Comparison of ENCODE assay signal across 8 cellular contexts in genomic region chr16:1781758-1782407, GRCh38. TPM values are rescaled to one million over a fixed set of nuclear protein-coding genes. Genes with fewer than 3 reads are reported as not detected.
DNase-seq lines count a peak whose midpoint lies in the region; ATAC-seq and TF ChIP-seq lines count a peak whose summit lies in the region.

No MANE protein-coding gene starts in this region.

- H3K9me3 ChIP-seq in PC-3 (ENCODE audit: low read length) (no peaks in the 10 kb centered on the region), liver (ENCODE audit: control insufficient read depth in 4 of 4, low read length in 3 of 4) (no peaks in the 10 kb centered on the region), suprapubic skin (no peaks in the 10 kb centered on the region)

- no peak for TF ChIP-seq RAD21 in liver (IDR thresholded peaks at IDR 0.05)

- peak overlapping the region; percentile 69 for H3K9ac ChIP-seq in PC-3 (ENCODE audit: low read length)
- H3K9ac ChIP-seq in liver (ENCODE audit: low read depth in 1 of 2, low read length in 2 of 2), result peak overlapping the region; percentile 68 to 75

- DNase-seq in HFF-Myc (ENCODE audit: extremely low read depth, low read depth) (no peak), PC-3 (no peak), suprapubic skin (ENCODE audit: low spot score in 2 of 2) (no peak), NCI-H524 (lab: John Stamatoyannopoulos, UW) (no peak), globus pallidus (ENCODE audit: low spot score) (no peak)
- DNase-seq in central memory CD4-positive, alpha-beta T cell, result peak; percentile 32

- H3K4me2 ChIP-seq in PC-3 (ENCODE audit: low read length), result peak overlapping the region; percentile 93

- no peaks in the 10 kb centered on the region for H3K27me3 ChIP-seq in PC-3 (ENCODE audit: low read length)
- no peaks in the 10 kb centered on the region for H3K27me3 ChIP-seq in liver (ENCODE audit: control insufficient read depth in 4 of 4, insufficient read depth in 4 of 4, low read length in 3 of 4)
- H3K27me3 ChIP-seq in suprapubic skin, result no peaks in the 10 kb centered on the region

- under 1% methylated on average over 70 of the region's 70 CpGs for WGBS in liver
- WGBS in suprapubic skin, result under 1% methylated on average over 34 of the region's 70 CpGs

- H3K27ac ChIP-seq in PC-3 (ENCODE audit: low read length) (no peak overlapping the region), liver (ENCODE audit: low read depth in 1 of 2, low read length in 2 of 2) (peak overlapping the region; percentile 84 to 87), suprapubic skin (peak overlapping the region; percentile 91)

- TF ChIP-seq EP300 in suprapubic skin (IDR thresholded peaks at IDR 0.05), result no peak

- peak overlapping the region; percentile 42; the same call in 1 of the 2 replicates for H2AFZ ChIP-seq in PC-3 (ENCODE audit: low read length)

- H3K4me3 ChIP-seq in GM12875 (ENCODE audit: low read depth, low read length), result peak overlapping the region; percentile 77
- H3K4me3 ChIP-seq in HFF-Myc (replicated peaks; ENCODE audit: low read depth, low read length), result peak overlapping the region; percentile 80
- peak overlapping the region; percentile 85 for H3K4me3 ChIP-seq in PC-3 (ENCODE audit: low read length)
- peak overlapping the region; percentile 82 to 90 (median 83) for H3K4me3 ChIP-seq in liver (ENCODE audit: low read depth in 1 of 3, low read length in 3 of 3)
- peak overlapping the region; percentile 79 for H3K4me3 ChIP-seq in suprapubic skin

- no TSS peak for BruUV-seq in PC-3 (replicated peaks; lab: Mats Ljungman, UMichigan)

- peak; percentile 14 for ATAC-seq in PC-3

- no peaks in the 10 kb centered on the region for H3K9me2 ChIP-seq in PC-3 (replicated peaks; ENCODE audit: low read length)

- H3K79me2 ChIP-seq in PC-3 (ENCODE audit: low read length), result peaks cover 49% of the 10 kb centered on the region

- CTCF ChIA-PET in PC-3 (lab: Charles Lee), result interaction anchor here (0.7 kb wide), 1 partner anchor 76 kb away, joined by 3 read pairs; the partner anchor contains the start of gene MAPK8IP3

- H4K20me1 ChIP-seq in PC-3 (ENCODE audit: low read length), result no peaks in the 10 kb centered on the region

- POLR2A ChIA-PET in PC-3 (lab: Charles Lee; ENCODE audit: unreplicated experiment), result interaction anchor here (1.0 to 1.1 kb wide), 3 partner anchors 9 to 183 kb away, joined by 9 to 26 read pairs (median 14); partner anchors contain the start of genes EME2, JPT2, MRPS34 and RPS2

- TF ChIP-seq POLR2A in suprapubic skin (IDR thresholded peaks at IDR 0.05), result no peak

- no peaks in the 10 kb centered on the region for H3F3A ChIP-seq in PC-3 (ENCODE audit: low read length, unreplicated experiment)

- TF ChIP-seq CTCF in GM12875 (IDR thresholded peaks at IDR 0.05; ENCODE audit: borderline replicate concordance, insufficient read depth, low read depth, low read length) (peak; percentile 15; the same call in 1 of the 2 replicates), HFF-Myc (IDR thresholded peaks at IDR 0.05; ENCODE audit: low read depth, low read length, missing control alignments) (no peak), PC-3 (conservative IDR thresholded peaks at IDR 0.05; ENCODE audit: low read depth, low read length) (no peak), liver (IDR thresholded peaks at IDR 0.05; ENCODE audit: low read depth, low read length, missing input control) (no peak), suprapubic skin (IDR thresholded peaks at IDR 0.05) (no peak)

- H3K36me3 ChIP-seq in PC-3 (ENCODE audit: low read depth, low read length), result no peaks in the 10 kb centered on the region
- peaks cover 0 to 13% (median 7%) of the 10 kb centered on the region in 4 donors for H3K36me3 ChIP-seq in liver (ENCODE audit: control insufficient read depth in 4 of 4, insufficient read depth in 3 of 4, low read depth in 1 of 4, low read length in 3 of 4)
- H3K36me3 ChIP-seq in suprapubic skin, result peaks cover 40% of the 10 kb centered on the region

- intact Hi-C loops in PC-3 (cut with micrococcal nuclease), result no loop called here

- H3K4me1 ChIP-seq in PC-3 (ENCODE audit: insufficient read depth, low read length) (peaks cover 11% of the 10 kb centered on the region; the same call in 1 of the 2 replicates), liver (ENCODE audit: control insufficient read depth in 4 of 4, insufficient read depth in 4 of 4, low read length in 3 of 4) (peaks cover 14 to 60% (median 42%) of the 10 kb centered on the region in 4 donors), suprapubic skin (peaks cover 45% of the 10 kb centered on the region)

TF ChIP-seq in liver, 16 proteins besides CTCF, POLR2A, EP300 and RAD21:
- TF ChIP-seq NR2F2 (IDR thresholded peaks at IDR 0.05) (no peak), RXRA (IDR thresholded peaks at IDR 0.05) (no peak), EGR1 (IDR thresholded peaks at IDR 0.05; ENCODE audit: low read depth in 2 of 2) (no peak), ATF3 (IDR thresholded peaks at IDR 0.05) (no peak), HNF4G (IDR thresholded peaks at IDR 0.05) (no peak), MAX (IDR thresholded peaks at IDR 0.05) (no peak), JUND (IDR thresholded peaks at IDR 0.05) (no peak), ZBTB33 (IDR thresholded peaks at IDR 0.05) (no peak), SP1 (IDR thresholded peaks at IDR 0.05) (no peak), HNF4A (conservative IDR thresholded peaks at IDR 0.05) (no peak), FOXA2 (IDR thresholded peaks at IDR 0.05) (no peak), YY1 (IDR thresholded peaks at IDR 0.05) (no peak), REST (IDR thresholded peaks at IDR 0.05) (no peak), FOXA1 (IDR thresholded peaks at IDR 0.05) (no peak), TAF1 (conservative IDR thresholded peaks at IDR 0.05) (no peak), GABPA (IDR thresholded peaks at IDR 0.05 in 1 of 2, conservative IDR thresholded peaks at IDR 0.05 in 1 of 2) (no peak)

RNA-seq across cellular contexts. Expression of gene SPSB3, which starts 0.5 kb away (rescaled TPM):
- total RNA-seq in PC-3 (2014; rRNA removed), result 27.4 and 30.4 TPM in 2 replicates
- 10 to 100 TPM; 27.7 to 44.5 TPM for total RNA-seq in liver
- 10 to 100 TPM; 31.1 to 60.5 TPM for polyA plus RNA-seq in liver
- 100 to 1,000 TPM; 124 to 205 (median 156) TPM for total RNA-seq in suprapubic skin

RNA-seq across cellular contexts. Expression of gene NUBP2, which starts 0.9 kb away (rescaled TPM):
- 95.1 and 128 TPM in 2 replicates for total RNA-seq in PC-3 (2014; rRNA removed)
- 10 to 100 TPM; 28.9 to 80.9 TPM for total RNA-seq in liver
- polyA plus RNA-seq in liver, result 10 to 100 TPM; 51.8 to 56.3 TPM
- total RNA-seq in suprapubic skin, result 100 to 1,000 TPM in 1 of 4 donors, 10 to 100 TPM in 3; 55.4 to 115 (median 90.8) TPM

RNA-seq across cellular contexts. Expression of gene MRPS34, which starts 8.9 kb away (rescaled TPM):
- total RNA-seq in PC-3 (2014; rRNA removed) (248 and 258 TPM in 2 replicates), liver (10 to 100 TPM; 42.4 to 46.7 TPM), suprapubic skin (10 to 100 TPM; 46.8 to 74.3 (median 64.9) TPM)
- 100 to 1,000 TPM in 1 of 2 donors, 10 to 100 TPM in 1; 70.7 to 100 TPM for polyA plus RNA-seq in liver

RNA-seq across cellular contexts. Expression of gene EME2, which starts 9.3 kb away (rescaled TPM):
- 11.3 and 12.5 TPM in 2 replicates for total RNA-seq in PC-3 (2014; rRNA removed)
- total RNA-seq in liver, result 1 to 10 TPM; 4.2 to 9.0 TPM
- polyA plus RNA-seq in liver, result 1 to 10 TPM; 1.4 to 1.8 TPM
- total RNA-seq in suprapubic skin, result 10 to 100 TPM in 2 of 4 donors, 1 to 10 TPM in 2; 9.8 to 26.3 (median 15.1) TPM

RNA-seq across cellular contexts. Expression of gene NME3, which starts 10.5 kb away (rescaled TPM):
- total RNA-seq in PC-3 (2014; rRNA removed), result 66.9 and 70.3 TPM in 2 replicates
- 10 to 100 TPM; 10.4 to 12.8 TPM for total RNA-seq in liver
- polyA plus RNA-seq in liver, result 10 to 100 TPM; 26.0 to 38.0 TPM
- 100 to 1,000 TPM in 3 of 4 donors, 10 to 100 TPM in 1; 76.9 to 115 (median 103) TPM for total RNA-seq in suprapubic skin
